In genomic region chr1:32759521-32759980, GRCh38 we compare ENCODE assay signal across 10 cellular contexts. TPM values are rescaled to one million over a fixed set of nuclear protein-coding genes. Genes with fewer than 3 reads are reported as not detected.
DNase-seq lines count a peak whose midpoint lies in the region; ATAC-seq and TF ChIP-seq lines count a peak whose summit lies in the region.
"Had no signal": no experiment of that assay in that cellular context is flagged by ENCODE, and none has a peak within 500 bp of the region (broad histone marks: within the 10 kb centered on the region; RNA-seq: fewer than 3 reads in every experiment).

No MANE protein-coding gene starts in this region.

- peak in 1 of 2 donors; percentile 46 for ATAC-seq in naive thymus-derived CD8-positive, alpha-beta T cell
- ATAC-seq in GM19351 (IDR thresholded peaks at IDR 0.05; ENCODE audit: unreplicated experiment): no peak

- H3K9me3 Mint-ChIP-seq in CD4-positive, alpha-beta memory T cell: no peaks in the 10 kb centered on the region
- H3K9me3 Mint-ChIP-seq in naive thymus-derived CD8-positive, alpha-beta T cell: no peaks in the 10 kb centered on the region
- H3K9me3 Mint-ChIP-seq: memory B cell had no signal

- H3K9me3 ChIP-seq in CD4-positive, alpha-beta memory T cell (ENCODE audit: control insufficient read depth in 1 of 2, low read length in 2 of 2): no peaks in the 10 kb centered on the region
- H3K9me3 ChIP-seq in NT2/D1 (ENCODE audit: insufficient read depth, low read length): no peaks in the 10 kb centered on the region

- H3K27me3 Mint-ChIP-seq in CD4-positive, alpha-beta memory T cell: no peaks in the 10 kb centered on the region
- H3K27me3 Mint-ChIP-seq in naive thymus-derived CD8-positive, alpha-beta T cell: no peaks in the 10 kb centered on the region
- H3K27me3 Mint-ChIP-seq: memory B cell had no signal

- intact Hi-C loops in CD4-positive, alpha-beta memory T cell (cut with micrococcal nuclease): no loop called here
- intact Hi-C loops in dorsolateral prefrontal cortex (cut with DNase I): no loop called here

- H3K9ac ChIP-seq in NT2/D1 (ENCODE audit: insufficient read length, low read depth): peak overlapping the region; percentile 66

- no peak for TF ChIP-seq CTCF in dorsolateral prefrontal cortex (IDR thresholded peaks at IDR 0.05 in 54 of 56, conservative IDR thresholded peaks at IDR 0.05 in 2 of 56; ENCODE audit: low read depth in 1 of 56, partially characterized antibody in 56 of 56)

- H3K36me3 Mint-ChIP-seq in CD4-positive, alpha-beta memory T cell: no peaks in the 10 kb centered on the region
- H3K36me3 Mint-ChIP-seq in naive thymus-derived CD8-positive, alpha-beta T cell: no peaks in the 10 kb centered on the region
- H3K36me3 Mint-ChIP-seq: memory B cell had no signal

- H3K36me3 ChIP-seq in CD4-positive, alpha-beta memory T cell (ENCODE audit: insufficient read depth, low read length): no peaks in the 10 kb centered on the region
- peaks cover 20% of the 10 kb centered on the region for H3K36me3 ChIP-seq in NT2/D1 (ENCODE audit: insufficient read depth, insufficient read length, low read length)

- H3K4me3 Mint-ChIP-seq in CD4-positive, alpha-beta memory T cell: no peak overlapping the region
- peak overlapping the region in 1 of 10 donors; percentile 15 for H3K4me3 Mint-ChIP-seq in naive thymus-derived CD8-positive, alpha-beta T cell
- H3K4me3 Mint-ChIP-seq: memory B cell had no signal

- peaks cover 10 to 28% (median 17%) of the 10 kb centered on the region in 4 donors for H3K4me1 Mint-ChIP-seq in CD4-positive, alpha-beta memory T cell
- H3K4me1 Mint-ChIP-seq in naive thymus-derived CD8-positive, alpha-beta T cell: peaks cover 10 to 21% (median 13%) of the 10 kb centered on the region in 4 donors

- H3K27ac Mint-ChIP-seq in CD4-positive, alpha-beta memory T cell: peak overlapping the region in 5 of 7 donors; percentile 18 to 84 (median 61)
- peak overlapping the region in 9 of 10 donors; percentile 15 to 87 (median 48) for H3K27ac Mint-ChIP-seq in naive thymus-derived CD8-positive, alpha-beta T cell
- H3K27ac Mint-ChIP-seq: memory B cell had no signal

- H3K4me1 ChIP-seq in CD4-positive, alpha-beta memory T cell (ENCODE audit: insufficient read depth, low read length): peaks cover 13% of the 10 kb centered on the region
- peaks cover 41% of the 10 kb centered on the region for H3K4me1 ChIP-seq in NT2/D1 (ENCODE audit: insufficient read depth, insufficient read length)

- no peak for DNase-seq in CD4-positive, alpha-beta memory T cell
- DNase-seq in NT2/D1 (ENCODE audit: low read depth, low spot score) (no peak), epithelial cell of prostate (ENCODE audit: low read depth, low spot score) (no peak), COR-L47 (lab: John Stamatoyannopoulos, UW) (no peak), dorsolateral prefrontal cortex (no peak), DMS79 treated with DMSO at 0.1 percent for 48 hours (lab: John Stamatoyannopoulos, UW) (no peak)
- DNase-seq in naive thymus-derived CD8-positive, alpha-beta T cell: no peak
- DNase-seq: MM.1S had no signal

- POLR2A ChIA-PET in CD4-positive, alpha-beta memory T cell (lab: Charles Lee; ENCODE audit: partially characterized antibody): no interaction called here
- POLR2A ChIA-PET in naive thymus-derived CD8-positive, alpha-beta T cell (lab: Charles Lee): no interaction called here

- CTCF ChIA-PET in CD4-positive, alpha-beta memory T cell (lab: Charles Lee; ENCODE audit: partially characterized antibody): interaction anchor here (1.0 kb wide), 1 partner anchor 10 kb away, joined by 3 read pairs; no protein-coding TSS in a partner anchor

- no peak overlapping the region for H3K4me3 ChIP-seq in CD4-positive, alpha-beta memory T cell (ENCODE audit: low read length in 2 of 2)
- no peak overlapping the region for H3K4me3 ChIP-seq in NT2/D1 (ENCODE audit: insufficient read length, low read depth)
- no peak overlapping the region for H3K4me3 ChIP-seq in dorsolateral prefrontal cortex

- no peak overlapping the region for H3K27ac ChIP-seq in CD4-positive, alpha-beta memory T cell (ENCODE audit: low read depth, low read length)
- peak overlapping the region; percentile 100 for H3K27ac ChIP-seq in epithelial cell of prostate
- peak overlapping the region in 4 of 59 donors; percentile 4 to 33 (median 20) for H3K27ac ChIP-seq in dorsolateral prefrontal cortex

- H3K27me3 ChIP-seq in CD4-positive, alpha-beta memory T cell (ENCODE audit: insufficient read depth, low read length): no peaks in the 10 kb centered on the region
- H3K27me3 ChIP-seq in NT2/D1 (ENCODE audit: insufficient read depth, insufficient read length): no peaks in the 10 kb centered on the region
- no peaks in the 10 kb centered on the region for H3K27me3 ChIP-seq in dorsolateral prefrontal cortex

RNA-seq across cellular contexts. Expression of gene SYNC, which starts 57.0 kb away (rescaled TPM):
- not detected for total RNA-seq in CD4-positive, alpha-beta memory T cell
- polyA plus RNA-seq in CD4-positive, alpha-beta memory T cell: not detected
- total RNA-seq in naive thymus-derived CD8-positive, alpha-beta T cell: not detected
- not detected for polyA plus RNA-seq in naive thymus-derived CD8-positive, alpha-beta T cell
- 1 to 10 TPM; 2.0 to 9.9 (median 5.5) TPM for total RNA-seq in dorsolateral prefrontal cortex

RNA-seq across cellular contexts. Expression of gene YARS1, which starts 57.6 kb away (rescaled TPM):
- 100 to 1,000 TPM; 110 to 114 TPM for total RNA-seq in CD4-positive, alpha-beta memory T cell
- 10 to 100 TPM; 46.6 to 70.0 TPM for polyA plus RNA-seq in CD4-positive, alpha-beta memory T cell
- total RNA-seq in naive thymus-derived CD8-positive, alpha-beta T cell: 100 to 1,000 TPM; 181 to 184 TPM
- 10 to 100 TPM; 45.0 to 60.2 (median 45.1) TPM for polyA plus RNA-seq in naive thymus-derived CD8-positive, alpha-beta T cell
- 100 to 1,000 TPM in 107 of 120 experiments, 10 to 100 TPM in 13; 66.2 to 170 (median 126) TPM for total RNA-seq in dorsolateral prefrontal cortex

RNA-seq across cellular contexts. Expression of gene S100PBP, which starts 57.9 kb away (rescaled TPM):
- 10 to 100 TPM; 63.2 to 65.5 TPM for total RNA-seq in CD4-positive, alpha-beta memory T cell
- polyA plus RNA-seq in CD4-positive, alpha-beta memory T cell: 10 to 100 TPM in 1 of 2 donors, 1 to 10 TPM in 1; 6.5 to 14.0 TPM
- 10 to 100 TPM; 47.7 to 50.5 TPM for total RNA-seq in naive thymus-derived CD8-positive, alpha-beta T cell
- 1 to 10 TPM; 5.0 to 9.6 (median 6.4) TPM for polyA plus RNA-seq in naive thymus-derived CD8-positive, alpha-beta T cell
- 10 to 100 TPM; 26.9 to 75.5 (median 43.2) TPM for total RNA-seq in dorsolateral prefrontal cortex
